Comparison of ENCODE assay signal across 2 cellular contexts in genomic region chr11:18262681-18263352, GRCh38.
TF ChIP-seq lines count a peak whose summit lies in the region.

No MANE protein-coding gene starts in this region.

TF ChIP-seq in A549, 52 proteins besides CTCF, POLR2A, EP300 and RAD21:
- peak in 1 of 2 experiments; percentile 69; a peak in 2 of 4 replicates for TF ChIP-seq CEBPB (IDR thresholded peaks at IDR 0.05)

TF ChIP-seq in liver, 16 proteins besides CTCF, POLR2A, EP300 and RAD21:
- TF ChIP-seq YY1 (IDR thresholded peaks at IDR 0.05) (peak; percentile 20), HNF4A (conservative IDR thresholded peaks at IDR 0.05) (peak; percentile 17 to 21), RXRA (IDR thresholded peaks at IDR 0.05) (peak in 1 of 2 donors; percentile 36), JUND (IDR thresholded peaks at IDR 0.05) (peak in 1 of 2 donors; percentile 10)
